ENCODE assay signal across 14 cellular contexts in genomic region chr4:75655562-75655961, GRCh38. TPM values are rescaled to one million over a fixed set of nuclear protein-coding genes. Genes with fewer than 3 reads are reported as not detected.
DNase-seq lines count a peak whose midpoint lies in the region; ATAC-seq and TF ChIP-seq lines count a peak whose summit lies in the region.
"Had no signal": no experiment of that assay in that cellular context is flagged by ENCODE, and none has a peak within 500 bp of the region (broad histone marks: within the 10 kb centered on the region; RNA-seq: fewer than 3 reads in every experiment).

No MANE protein-coding gene starts in this region.

- peak overlapping the region; percentile 87 for H3K27ac Mint-ChIP-seq in activated T-cell treated with anti-CD3 and anti-CD28 coated beads, Interleukin-2, amount 50 U/mL, for 24 hours
- H3K27ac Mint-ChIP-seq in activated T-helper 17 cell treated with anti-CD3 and anti-CD28 coated beads, Interleukin-2, amount 50 U/mL, for 72 hours, result peak overlapping the region; percentile 64
- H3K27ac Mint-ChIP-seq in stimulated activated memory B cell treated with anti-CD40 and anti-IgM and Interleukin-4, amounts not matched to agents 10 μg/mL and 1 μg/mL and 100 μg/mL, for 72 hours, result peak overlapping the region; percentile 67

- no peak for TF ChIP-seq CTCF in coronary artery (IDR thresholded peaks at IDR 0.05)

- H3K4me1 Mint-ChIP-seq in activated T-cell treated with anti-CD3 and anti-CD28 coated beads, Interleukin-2, amount 50 U/mL, for 24 hours (ENCODE audit: low read depth), result peaks cover 70% of the 10 kb centered on the region
- H3K4me1 Mint-ChIP-seq in activated T-helper 17 cell treated with anti-CD3 and anti-CD28 coated beads, Interleukin-2, amount 50 U/mL, for 72 hours, result peaks cover 38% of the 10 kb centered on the region
- H3K4me1 Mint-ChIP-seq in stimulated activated memory B cell treated with anti-CD40 and anti-IgM and Interleukin-4, amounts not matched to agents 10 μg/mL and 1 μg/mL and 100 μg/mL, for 72 hours, result peaks cover 27% of the 10 kb centered on the region

- ATAC-seq in HG03095 (IDR thresholded peaks at IDR 0.05; ENCODE audit: unreplicated experiment), result peak; percentile 51
- peak; percentile 84 for ATAC-seq in activated T-helper 17 cell treated with anti-CD3 and anti-CD28 coated beads, Interleukin-2, amount 50 U/mL, for 72 hours (replicated peaks)
- peak; percentile 83 for ATAC-seq in stimulated activated memory B cell treated with anti-CD40 and anti-IgM and Interleukin-4, amounts not matched to agents 10 μg/mL and 1 μg/mL and 100 μg/mL, for 72 hours
- ATAC-seq in GM19324 (IDR thresholded peaks at IDR 0.05; ENCODE audit: low FRiP score, unreplicated experiment), result no peak
- ATAC-seq: upper lobe of right lung had no signal

- no peak overlapping the region for H3K4me3 ChIP-seq in coronary artery
- H3K4me3 ChIP-seq: upper lobe of right lung had no signal

- no peaks in the 10 kb centered on the region for H3K9me3 Mint-ChIP-seq in activated T-cell treated with anti-CD3 and anti-CD28 coated beads, Interleukin-2, amount 50 U/mL, for 24 hours
- H3K9me3 Mint-ChIP-seq in activated T-helper 17 cell treated with anti-CD3 and anti-CD28 coated beads, Interleukin-2, amount 50 U/mL, for 72 hours, result no peaks in the 10 kb centered on the region
- H3K9me3 Mint-ChIP-seq in stimulated activated memory B cell treated with anti-CD40 and anti-IgM and Interleukin-4, amounts not matched to agents 10 μg/mL and 1 μg/mL and 100 μg/mL, for 72 hours, result no peaks in the 10 kb centered on the region

- H3K27me3 Mint-ChIP-seq in activated T-cell treated with anti-CD3 and anti-CD28 coated beads, Interleukin-2, amount 50 U/mL, for 24 hours, result no peaks in the 10 kb centered on the region
- no peaks in the 10 kb centered on the region for H3K27me3 Mint-ChIP-seq in activated T-helper 17 cell treated with anti-CD3 and anti-CD28 coated beads, Interleukin-2, amount 50 U/mL, for 72 hours
- no peaks in the 10 kb centered on the region for H3K27me3 Mint-ChIP-seq in stimulated activated memory B cell treated with anti-CD40 and anti-IgM and Interleukin-4, amounts not matched to agents 10 μg/mL and 1 μg/mL and 100 μg/mL, for 72 hours

- peaks cover 97% of the 10 kb centered on the region for H3K36me3 Mint-ChIP-seq in activated T-cell treated with anti-CD3 and anti-CD28 coated beads, Interleukin-2, amount 50 U/mL, for 24 hours (ENCODE audit: low read depth)
- peaks cover 100% of the 10 kb centered on the region for H3K36me3 Mint-ChIP-seq in activated T-helper 17 cell treated with anti-CD3 and anti-CD28 coated beads, Interleukin-2, amount 50 U/mL, for 72 hours (ENCODE audit: low read depth)
- peaks cover 33% of the 10 kb centered on the region for H3K36me3 Mint-ChIP-seq in stimulated activated memory B cell treated with anti-CD40 and anti-IgM and Interleukin-4, amounts not matched to agents 10 μg/mL and 1 μg/mL and 100 μg/mL, for 72 hours

- peak overlapping the region; percentile 46 for H3K4me3 Mint-ChIP-seq in activated T-cell treated with anti-CD3 and anti-CD28 coated beads, Interleukin-2, amount 50 U/mL, for 24 hours
- H3K4me3 Mint-ChIP-seq in activated T-helper 17 cell treated with anti-CD3 and anti-CD28 coated beads, Interleukin-2, amount 50 U/mL, for 72 hours, result peak overlapping the region; percentile 35
- H3K4me3 Mint-ChIP-seq in stimulated activated memory B cell treated with anti-CD40 and anti-IgM and Interleukin-4, amounts not matched to agents 10 μg/mL and 1 μg/mL and 100 μg/mL, for 72 hours, result no peak overlapping the region

- DNase-seq in activated T-cell treated with anti-CD3 and anti-CD28 coated beads, Interleukin-2, amount 50 U/mL, for 24 hours, result no peak
- no peak for DNase-seq in activated T-cell treated with anti-CD3 and anti-CD28 coated beads, Interleukin-2, amount 50 U/mL, for 1 hour
- DNase-seq in occipital lobe (lab: John Stamatoyannopoulos, UW), result no peak
- no peak for DNase-seq in coronary artery (ENCODE audit: low spot score)
- DNase-seq: KBM-7; NCI-H526 treated with DMSO at 0.1 percent for 48 hours; stimulated activated CD4-positive, alpha-beta T cell treated with anti-CD3 and anti-CD28 coated beads, Interleukin-15, amount 100 ng/mL, for 24 hours; upper lobe of right lung had no signal

- no peak overlapping the region for H3K27ac ChIP-seq in coronary artery
- H3K27ac ChIP-seq: parathyroid adenoma, upper lobe of right lung had no signal

RNA-seq across cellular contexts. Expression of gene G3BP2, which starts 17.6 kb away (rescaled TPM):
- total RNA-seq in activated T-helper 17 cell treated with anti-CD3 and anti-CD28 coated beads, Interleukin-2, amount 50 U/mL, for 72 hours, result 100 to 1,000 TPM; 128 to 172 TPM
- total RNA-seq in occipital lobe, result 395 TPM

RNA-seq across cellular contexts. Expression of gene CDKL2, which starts 25.2 kb away (rescaled TPM):
- 1 to 10 TPM; 2.4 TPM for total RNA-seq in activated T-helper 17 cell treated with anti-CD3 and anti-CD28 coated beads, Interleukin-2, amount 50 U/mL, for 72 hours
- 59.4 TPM for total RNA-seq in occipital lobe
- total RNA-seq: mesenteric fat pad had no signal

Comparison
In these comparisons a context has a peak if more than half of its experiments do, and no peak if none do; other contexts are left out.
1. RNA of gene CDKL2, which starts 25.2 kb away (total RNA-seq): 59.4 TPM in occipital lobe (single experiment); 2.4 TPM in activated T-helper 17 cell treated with anti-CD3 and anti-CD28 coated beads, Interleukin-2, amount 50 U/mL, for 72 hours; every median in the first group is over 10 times any median in the second.
2. Peak in every context shown above with its lines, with median percentiles within 50 percentile points of each other: H3K27ac Mint-ChIP-seq.